10 cellular contexts compared by ENCODE assay signal in genomic region chr10:112461029-112461887, GRCh38. TPM values are rescaled to one million over a fixed set of nuclear protein-coding genes. Genes with fewer than 3 reads are reported as not detected.
DNase-seq lines count a peak whose midpoint lies in the region; ATAC-seq and TF ChIP-seq lines count a peak whose summit lies in the region.
"Had no signal": no experiment of that assay in that cellular context is flagged by ENCODE, and none has a peak within 500 bp of the region (broad histone marks: within the 10 kb centered on the region; RNA-seq: fewer than 3 reads in every experiment).

No MANE protein-coding gene starts in this region.

- H2BK20ac ChIP-seq in IMR-90 (ENCODE audit: low read depth, low read length): peak overlapping the region; percentile 74

- H2BK5ac ChIP-seq in IMR-90 (ENCODE audit: low read depth, low read length, poor library complexity, severe bottlenecking) (peak overlapping the region; percentile 81), mesenchymal stem cell (ENCODE audit: low read depth, low read length, poor library complexity, severe bottlenecking) (no peak overlapping the region)

- no TSS peak for BruUV-seq in IMR-90 (replicated peaks; lab: Mats Ljungman, UMichigan)

- H2AK9ac ChIP-seq in IMR-90 (replicated peaks; ENCODE audit: low read depth, low read length, poor library complexity): no peak overlapping the region

- CTCF ChIA-PET in IMR-90 (lab: Yijun Ruan, JAX): no interaction called here

- H3K23ac ChIP-seq in IMR-90 (ENCODE audit: low read depth, low read length): peak overlapping the region; percentile 71
- H3K23ac ChIP-seq in mesenchymal stem cell (ENCODE audit: low read length in 2 of 2): no peak overlapping the region

- H3K9ac ChIP-seq in IMR-90 (ENCODE audit: low read depth, low read length): no peak overlapping the region
- peak overlapping the region; percentile 85 for H3K9ac ChIP-seq in mesenchymal stem cell (ENCODE audit: low read length)

- H2BK120ac ChIP-seq in IMR-90 (ENCODE audit: low read depth, low read length): peak overlapping the region; percentile 73; the same call in 1 of the 2 replicates
- H2BK120ac ChIP-seq in mesenchymal stem cell (ENCODE audit: low read depth, low read length): no peak overlapping the region

- H3K79me1 ChIP-seq in IMR-90 (ENCODE audit: low read depth in 1 of 2, low read length in 2 of 2): peaks cover 17 to 21% of the 10 kb centered on the region in 2 experiments
- peaks cover 15% of the 10 kb centered on the region for H3K79me1 ChIP-seq in mesenchymal stem cell (replicated peaks; ENCODE audit: low read length, poor library complexity, severe bottlenecking)

- in situ Hi-C loops in IMR-90 (cut with MboI; ENCODE audit: low sequenced_read_pairs): no loop called here

- H3K36me3 ChIP-seq in IMR-90 (ENCODE audit: control insufficient read depth, insufficient read depth, low read length) (peaks cover 11% of the 10 kb centered on the region), mesenchymal stem cell (ENCODE audit: control insufficient read depth in 1 of 2, insufficient read depth in 2 of 2, low read depth in 1 of 2, low read length in 2 of 2) (peaks cover 3 to 28% of the 10 kb centered on the region in 2 experiments), Peyer's patch (peaks cover 0 to 27% (median 0%) of the 10 kb centered on the region in 3 donors)

- DNase-seq in DMS53 (lab: John Stamatoyannopoulos, UW): peak; percentile 43
- DNase-seq in IMR-90: peak; percentile 87
- peak; percentile 51 for DNase-seq in activated naive CD8-positive, alpha-beta T cell treated with anti-CD3 and anti-CD28 coated beads for 36 hours
- peak; percentile 73 for DNase-seq in mesenchymal stem cell
- DNase-seq in SIG-M5 (lab: John Stamatoyannopoulos, UW): no peak
- no peak for DNase-seq in Peyer's patch
- DNase-seq: mucosa of descending colon, NCI-H748 treated with DMSO at 0.1 percent for 48 hours had no signal

- peaks cover 39% of the 10 kb centered on the region for H3K36me3 Mint-ChIP-seq in activated naive CD8-positive, alpha-beta T cell treated with anti-CD3 and anti-CD28 coated beads for 36 hours

- no peak overlapping the region for H2BK12ac ChIP-seq in mesenchymal stem cell (ENCODE audit: low read length in 2 of 2)

- POLR2A ChIA-PET in IMR-90 (lab: Charles Lee; ENCODE audit: unreplicated experiment): interaction anchor here (0.7 to 0.8 kb wide), 2 partner anchors 11 to 511 kb away, joined by 3 read pairs; no protein-coding TSS in a partner anchor

- H3K4me1 ChIP-seq in IMR-90 (ENCODE audit: control insufficient read depth, insufficient read depth, low read length) (0 out of 2 replicates have a peak, but pooled peaks cover 2% of the 10 kb centered on the region), mesenchymal stem cell (ENCODE audit: control insufficient read depth, insufficient read depth, low read depth, low read length) (no peaks in the 10 kb centered on the region), Peyer's patch (no peaks in the 10 kb centered on the region)

- H3K4me3 ChIP-seq in IMR-90 (ENCODE audit: insufficient read depth, low read depth, low read length): no peak overlapping the region
- H3K4me3 ChIP-seq in mesenchymal stem cell (ENCODE audit: insufficient read depth in 1 of 2, low read depth in 1 of 2, low read length in 2 of 2): no peak overlapping the region
- H3K4me3 ChIP-seq in Peyer's patch: no peak overlapping the region
- H3K4me3 ChIP-seq: mucosa of descending colon had no signal

- H3K56ac ChIP-seq in IMR-90 (ENCODE audit: extremely low read depth, insufficient read depth, low read length): peak overlapping the region; percentile 21; the same call in 1 of the 2 replicates

- TF ChIP-seq CTCF in IMR-90 (conservative IDR thresholded peaks at IDR 0.05; ENCODE audit: low read depth, low read length): no peak
- no peak for TF ChIP-seq CTCF in Peyer's patch (IDR thresholded peaks at IDR 0.05)

- dilution Hi-C loops in IMR-90 (cut with HindIII; ENCODE audit: low sequenced_read_pairs, unreplicated experiment): no loop called here

- ATAC-seq in IMR-90 (ENCODE audit: low read depth): peak; percentile 51; the same call in 1 of the 2 replicates
- ATAC-seq in HG02885 (IDR thresholded peaks at IDR 0.05; ENCODE audit: poor library complexity, unreplicated experiment): no peak
- no peak for ATAC-seq in GM18858 (IDR thresholded peaks at IDR 0.05; ENCODE audit: unreplicated experiment)
- ATAC-seq: mucosa of descending colon had no signal

- TF ChIP-seq RAD21 in IMR-90 (IDR thresholded peaks at IDR 0.05; ENCODE audit: low read length): no peak

- peaks cover 24% of the 10 kb centered on the region for H3K4me1 Mint-ChIP-seq in activated naive CD8-positive, alpha-beta T cell treated with anti-CD3 and anti-CD28 coated beads for 36 hours

- H3K27me3 Mint-ChIP-seq in activated naive CD8-positive, alpha-beta T cell treated with anti-CD3 and anti-CD28 coated beads for 36 hours: no peaks in the 10 kb centered on the region

- H4K5ac ChIP-seq in IMR-90 (ENCODE audit: low read depth, low read length): no peak overlapping the region

- H2AFZ ChIP-seq in IMR-90 (replicated peaks; ENCODE audit: low read length, poor library complexity) (no peak overlapping the region), mesenchymal stem cell (ENCODE audit: low read depth, low read length) (no peak overlapping the region)

- H3K27ac ChIP-seq in IMR-90 (ENCODE audit: insufficient read depth, low read length): peak overlapping the region; percentile 44; the same call in 1 of the 2 replicates
- no peak overlapping the region for H3K27ac ChIP-seq in mesenchymal stem cell (ENCODE audit: low read length, poor library complexity, severe bottlenecking)
- H3K27ac ChIP-seq in Peyer's patch: no peak overlapping the region

- H3K4ac ChIP-seq in IMR-90 (ENCODE audit: low read depth, low read length) (peak overlapping the region; percentile 50), mesenchymal stem cell (ENCODE audit: low read depth in 1 of 2, low read length in 2 of 2) (no peak overlapping the region)

- H4K8ac ChIP-seq in IMR-90 (ENCODE audit: low read depth in 2 of 2, low read length in 2 of 2) (peak overlapping the region; percentile 19 to 52; a peak in 3 of 4 replicates), mesenchymal stem cell (ENCODE audit: low read length) (no peak overlapping the region)

- H3K9me3 ChIP-seq in IMR-90 (ENCODE audit: control insufficient read depth, insufficient read depth, low read length) (no peaks in the 10 kb centered on the region), mesenchymal stem cell (ENCODE audit: control insufficient read depth, low read length) (no peaks in the 10 kb centered on the region), Peyer's patch (no peaks in the 10 kb centered on the region)
- H3K9me3 ChIP-seq: mucosa of descending colon had no signal

- peak overlapping the region; percentile 95 for H3K27ac Mint-ChIP-seq in activated naive CD8-positive, alpha-beta T cell treated with anti-CD3 and anti-CD28 coated beads for 36 hours

- intact Hi-C loops in IMR-90 (cut with micrococcal nuclease): no loop called here

- peaks cover 5% of the 10 kb centered on the region for H3K9me3 Mint-ChIP-seq in activated naive CD8-positive, alpha-beta T cell treated with anti-CD3 and anti-CD28 coated beads for 36 hours

- H2BK15ac ChIP-seq in IMR-90 (ENCODE audit: low read depth, low read length) (no peak overlapping the region), mesenchymal stem cell (ENCODE audit: low read depth, poor library complexity, severe bottlenecking) (no peak overlapping the region)

- H3K27me3 ChIP-seq in IMR-90 (ENCODE audit: control insufficient read depth, insufficient read depth, low read length): no peaks in the 10 kb centered on the region
- no peaks in the 10 kb centered on the region for H3K27me3 ChIP-seq in mesenchymal stem cell (ENCODE audit: control insufficient read depth in 1 of 2, insufficient read depth in 1 of 2, low read length in 2 of 2)
- no peaks in the 10 kb centered on the region for H3K27me3 ChIP-seq in Peyer's patch

- H3K14ac ChIP-seq in IMR-90 (replicated peaks; ENCODE audit: low read depth, low read length) (peak overlapping the region; percentile 77), mesenchymal stem cell (ENCODE audit: low read length in 2 of 2) (no peak overlapping the region)

- TF ChIP-seq POLR2A in IMR-90 (IDR thresholded peaks at IDR 0.05; ENCODE audit: low read depth, low read length): no peak
- no peak for TF ChIP-seq POLR2A in Peyer's patch (IDR thresholded peaks at IDR 0.05)

- H3K4me2 ChIP-seq in IMR-90 (ENCODE audit: low read depth, low read length) (no peak overlapping the region), mesenchymal stem cell (ENCODE audit: low read length, poor library complexity, severe bottlenecking) (no peak overlapping the region)

- peak overlapping the region; percentile 16 for H4K91ac ChIP-seq in IMR-90 (ENCODE audit: insufficient read depth, low read depth, low read length)
- no peak overlapping the region for H4K91ac ChIP-seq in mesenchymal stem cell (ENCODE audit: low read length)

- H3K18ac ChIP-seq in IMR-90 (ENCODE audit: low read depth, low read length): no peak overlapping the region
- H3K18ac ChIP-seq in mesenchymal stem cell (ENCODE audit: low read depth in 1 of 2, low read length in 2 of 2): no peak overlapping the region

- H2AK5ac ChIP-seq in IMR-90 (ENCODE audit: low read depth, low read length) (no peak overlapping the region; the same call in 1 of the 2 replicates), mesenchymal stem cell (ENCODE audit: low read length, severe bottlenecking) (no peak overlapping the region)

- no peak overlapping the region for H3K4me3 Mint-ChIP-seq in activated naive CD8-positive, alpha-beta T cell treated with anti-CD3 and anti-CD28 coated beads for 36 hours

- WGBS in IMR-90 (ENCODE audit: extremely low coverage in 2 of 2, insufficient read length in 1 of 2), 2 experiments: no CpG with 5 or more reads among the region's 4 CpGs
- 97% methylated on average over 4 of the region's 4 CpGs for WGBS in mesenchymal stem cell

- H3K9me1 ChIP-seq in IMR-90 (ENCODE audit: insufficient read depth, low read length): no peaks in the 10 kb centered on the region; the same call in 1 of the 2 replicates

- no peaks in the 10 kb centered on the region for H4K20me1 ChIP-seq in IMR-90 (ENCODE audit: insufficient read depth, low read length)

RNA-seq across cellular contexts. Expression of gene VTI1A, which starts 14.2 kb away (rescaled TPM):
- total RNA-seq in IMR-90 (2012; rRNA removed) (24.9 and 35.0 TPM in 2 replicates), Peyer's patch (100 to 1,000 TPM in 3 of 4 donors, 10 to 100 TPM in 1; 97.2 to 710 (median 170) TPM)
- 7.7 and 9.7 TPM in 2 replicates for polyA plus RNA-seq in IMR-90 (2012; rRNA removed)
- polyA plus RNA-seq in IMR-90 (2012; cell fraction: cytosol; rRNA removed): 4.1 and 5.0 TPM in 2 replicates
- polyA plus RNA-seq in IMR-90 (2012; cell fraction: nucleus; rRNA removed; ENCODE audit: low replicate concordance): 8.1 and 27.6 TPM in 2 replicates
- total RNA-seq in activated naive CD8-positive, alpha-beta T cell treated with anti-CD3 and anti-CD28 coated beads for 36 hours: 10 to 100 TPM; 31.5 to 33.7 TPM
- 12.8 TPM for polyA plus RNA-seq in mesenchymal stem cell (2013, experiment 1 of 2)
- 12.5 TPM for polyA plus RNA-seq in mesenchymal stem cell (2013, experiment 2 of 2)

RNA-seq across cellular contexts. Expression of gene ZDHHC6, which starts 14.5 kb away (rescaled TPM):
- total RNA-seq in IMR-90 (2012; rRNA removed): 17.4 and 22.2 TPM in 2 replicates
- 15.4 and 21.6 TPM in 2 replicates for polyA plus RNA-seq in IMR-90 (2012; rRNA removed)
- polyA plus RNA-seq in IMR-90 (2012; cell fraction: cytosol; rRNA removed): 3.1 and 5.7 TPM in 2 replicates
- polyA plus RNA-seq in IMR-90 (2012; cell fraction: nucleus; rRNA removed; ENCODE audit: low replicate concordance): 9.7 and 54.2 TPM in 2 replicates
- total RNA-seq in activated naive CD8-positive, alpha-beta T cell treated with anti-CD3 and anti-CD28 coated beads for 36 hours: 10 to 100 TPM; 46.0 to 50.3 TPM
- 17.5 TPM for polyA plus RNA-seq in mesenchymal stem cell (2013, experiment 1 of 2)
- polyA plus RNA-seq in mesenchymal stem cell (2013, experiment 2 of 2): 17.1 TPM
- 10 to 100 TPM; 28.4 to 53.8 (median 38.7) TPM for total RNA-seq in Peyer's patch

Comparison
In these comparisons a context has a peak if more than half of its experiments do, and no peak if none do; other contexts are left out.
1. DNase-seq: peak in DMS53 (single experiment), IMR-90 (single experiment), activated naive CD8-positive, alpha-beta T cell treated with anti-CD3 and anti-CD28 coated beads for 36 hours (single experiment) and mesenchymal stem cell (single experiment); none in SIG-M5 (single experiment) and Peyer's patch (0 of 3).